ENCODE assay signal across 1 cellular context in genomic region chr19:6275170-6275744, GRCh38.
A peak's percentile ranks its signal among the peaks of the same experiment; 100 is the strongest.
TF ChIP-seq lines count a peak whose summit lies in the region.

No MANE protein-coding gene starts in this region.

TF ChIP-seq in K562, 482 proteins besides CTCF, POLR2A, EP300 and RAD21:
- TF ChIP-seq ZBTB11 (CRISPR knock-in tag; IDR thresholded peaks at IDR 0.05), result no peak
- peak; percentile 31; the same call in 1 of the 2 replicates for TF ChIP-seq MGA (IDR thresholded peaks at IDR 0.05)
- 0 out of 2 replicates have a peak, but pooled peaks have one; percentile 2 for TF ChIP-seq RBFOX2 (IDR thresholded peaks at IDR 0.05; ENCODE audit: low read depth, low read length)
